In the genomic region with DNA sequence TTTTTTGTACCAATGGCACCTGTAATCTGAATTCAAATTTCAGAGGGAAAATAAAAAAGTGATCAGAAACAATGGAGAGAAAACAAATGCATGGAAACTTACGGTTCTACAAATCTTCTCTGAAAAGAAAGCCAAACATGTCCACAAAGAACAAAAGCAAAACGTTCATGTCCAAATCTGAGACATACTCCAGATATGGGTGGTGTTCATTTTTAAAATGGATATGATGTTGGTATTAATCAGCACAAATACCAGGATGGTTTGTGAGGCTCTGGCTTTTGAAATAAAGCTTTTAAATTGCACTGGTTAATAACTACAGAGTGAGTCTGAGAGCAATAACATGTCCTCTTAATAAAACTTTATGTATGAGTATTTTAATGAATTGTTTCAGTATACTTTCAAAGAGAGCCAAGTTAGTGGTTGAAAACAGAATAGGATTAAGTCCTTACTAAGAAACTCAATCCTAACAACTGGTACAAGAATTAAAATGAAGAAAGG, we compare ENCODE assay signal across 22 cellular contexts.
"Had no signal": no experiment of that assay in that cellular context is flagged by ENCODE, and none has a peak within 500 bp of the region (broad histone marks: within the 10 kb centered on the region; RNA-seq: fewer than 3 reads in every experiment).

No MANE protein-coding gene starts in this region.

- H3K36me3 ChIP-seq: prostate gland, suprapubic skin, thyroid gland, uterus had no signal

- H3K27me3 ChIP-seq: foreskin keratinocyte, suprapubic skin, thyroid gland, uterus had no signal

- H3K9ac ChIP-seq: parathyroid adenoma had no signal

- H3K27ac ChIP-seq: coronary artery, dorsolateral prefrontal cortex, foreskin keratinocyte, parathyroid adenoma, prostate gland, suprapubic skin, thyroid gland, uterus had no signal

- H3K9me3 ChIP-seq: prostate gland, suprapubic skin, thyroid gland, uterus had no signal

- ATAC-seq: esophagus mucosa, foreskin keratinocyte, left cardiac atrium, sciatic nerve had no signal

- H2AFZ ChIP-seq: parathyroid adenoma had no signal

- DNase-seq: central memory CD4-positive, alpha-beta T cell; dorsolateral prefrontal cortex; effector CD8-positive, alpha-beta T cell; foreskin keratinocyte; kidney; left cardiac atrium; mammary epithelial cell; midbrain; naive B cell; occipital lobe; retina; small intestine; stimulated activated CD4-positive, alpha-beta T cell treated with anti-CD3 and anti-CD28 coated beads, Interleukin-2, amount 100 ng/mL, for 48 hours; stimulated activated naive CD4-positive, alpha-beta T cell treated with Interleukin-2 at 50 U/mL for 16 hours; thyroid gland; uterus had no signal

- H3K4me1 ChIP-seq: parathyroid adenoma, prostate gland, suprapubic skin, thyroid gland, uterus had no signal

- H3K4me3 ChIP-seq: coronary artery, dorsolateral prefrontal cortex, prostate gland, suprapubic skin, thyroid gland, uterus had no signal

- H3K79me2 ChIP-seq: parathyroid adenoma had no signal
